18 cellular contexts compared by ENCODE assay signal in genomic region chr11:21475276-21475675, GRCh38.
DNase-seq lines count a peak whose midpoint lies in the region; FAIRE-seq and TF ChIP-seq lines count a peak whose summit lies in the region.
"Had no signal": no experiment of that assay in that cellular context is flagged by ENCODE, and none has a peak within 500 bp of the region (broad histone marks: within the 10 kb centered on the region; RNA-seq: fewer than 3 reads in every experiment).

No MANE protein-coding gene starts in this region.

- H3K9ac ChIP-seq in Karpas-422 (ENCODE audit: low read length) = no peak overlapping the region
- H3K9ac ChIP-seq in H1 (replicated peaks in 1 of 4; ENCODE audit: extremely low read depth in 1 of 4, low read depth in 3 of 4, low read length in 3 of 4) = no peak overlapping the region
- H3K9ac ChIP-seq in mesendoderm (ENCODE audit: low read length) = no peak overlapping the region

- H4K5ac ChIP-seq in H1 (ENCODE audit: insufficient read length, low read depth, low read length) = no peak overlapping the region
- H4K5ac ChIP-seq in mesendoderm (ENCODE audit: low read length) = no peak overlapping the region

- no peaks in the 10 kb centered on the region for H3K27me3 ChIP-seq in H7 (ENCODE audit: control insufficient read depth, insufficient read depth, low read length)
- no peaks in the 10 kb centered on the region for H3K27me3 ChIP-seq in Karpas-422 (ENCODE audit: low read length)
- no peaks in the 10 kb centered on the region for H3K27me3 ChIP-seq in H1 (replicated peaks in 1 of 4; ENCODE audit: control insufficient read depth in 3 of 4, extremely low read depth in 1 of 4, insufficient read depth in 3 of 4, low read length in 3 of 4)
- no peaks in the 10 kb centered on the region for H3K27me3 ChIP-seq in mesendoderm (ENCODE audit: insufficient read depth, low read length, poor library complexity)
- H3K27me3 ChIP-seq: MG63, SJCRH30 had no signal

- WGBS in H1 (ENCODE audit: extremely low coverage in 1 of 2, insufficient coverage in 1 of 2, insufficient read length in 1 of 2, insufficient replicate concordance in 2 of 2, low coverage in 1 of 2, low lambda C conversion rate in 2 of 2, missing lambda C conversion rate in 1 of 2), 2 experiments = 88% methylated on average over 2 of the region's 2 CpGs; no CpG with 5 or more reads in 1 of the 2 experiments
- no CpG with 5 or more reads among the region's 2 CpGs for WGBS in mesendoderm (ENCODE audit: extremely low coverage, insufficient coverage, low lambda C conversion rate)

- TF ChIP-seq EP300 in H1 (IDR thresholded peaks at IDR 0.05; ENCODE audit: borderline replicate concordance in 1 of 2, low read depth in 2 of 2, low read length in 2 of 2) = no peak

- H3K56ac ChIP-seq in H1 (replicated peaks; ENCODE audit: insufficient read length, low read depth, low read length) (no peak overlapping the region), mesendoderm (ENCODE audit: low read length) (no peak overlapping the region)

- no peak overlapping the region for H2BK20ac ChIP-seq in H1 (ENCODE audit: low read length)

- no peak overlapping the region for H3K4me3 ChIP-seq in H7 (ENCODE audit: insufficient read depth, low read depth, low read length)
- H3K4me3 ChIP-seq in Karpas-422 (ENCODE audit: low read length) = no peak overlapping the region
- H3K4me3 ChIP-seq in H1 (ENCODE audit: extremely low read depth in 1 of 4, insufficient read depth in 2 of 4, low read depth in 3 of 4, low read length in 4 of 4) = no peak overlapping the region
- H3K4me3 ChIP-seq in mesendoderm (ENCODE audit: low read length) = no peak overlapping the region
- H3K4me3 ChIP-seq: MG63, SJCRH30 had no signal

- H4K8ac ChIP-seq in H1 (ENCODE audit: extremely low read depth, insufficient read depth, low read length) = no peak overlapping the region
- no peak overlapping the region for H4K8ac ChIP-seq in mesendoderm (ENCODE audit: low read depth, low read length)

- no peaks in the 10 kb centered on the region for H3K79me2 ChIP-seq in Karpas-422 (ENCODE audit: low read length)
- H3K79me2 ChIP-seq in H1 (ENCODE audit: control insufficient read depth in 1 of 2, insufficient read depth in 2 of 2, low read length in 2 of 2) = no peaks in the 10 kb centered on the region
- no peaks in the 10 kb centered on the region for H3K79me2 ChIP-seq in mesendoderm (ENCODE audit: control insufficient read depth, insufficient read depth, low read length)

- TF ChIP-seq RAD21 in H1 (IDR thresholded peaks at IDR 0.05 in 1 of 2, conservative IDR thresholded peaks at IDR 0.05 in 1 of 2; ENCODE audit: low read depth in 2 of 2, low read length in 2 of 2) = no peak

- H3K4ac ChIP-seq in H1 (replicated peaks; ENCODE audit: insufficient read length, low read depth, low read length) (no peak overlapping the region), mesendoderm (ENCODE audit: low read depth, low read length) (no peak overlapping the region)

- peak; percentile 1 for DNase-seq in H7
- DNase-seq in Karpas-422 = peak; percentile 53
- DNase-seq in H1 (ENCODE audit: low read depth in 1 of 2, low spot score in 2 of 2) = no peak
- peak; percentile 42 for DNase-seq in mesendoderm
- no peak for DNase-seq in HT-29 (ENCODE audit: low spot score)
- no peak for DNase-seq in NCI-H2107 treated with DMSO at 0.1 percent for 48 hours (lab: John Stamatoyannopoulos, UW; ENCODE audit: unreplicated experiment)
- DNase-seq in hypothalamus (lab: John Stamatoyannopoulos, UW) = no peak
- DNase-seq: AML-193, HCEC 1CT, Kasumi-1, MG63, NCI-H1105, NCI-H1694 treated with DMSO at 0.1 percent for 48 hours, NCI-H2107, NCI-H2227 treated with DMSO at 0.1 percent for 48 hours, NCI-H510A treated with DMSO at 0.1 percent for 48 hours, SJCRH30 had no signal

- no peak for TF ChIP-seq POLR2A in H1 (IDR thresholded peaks at IDR 0.05; ENCODE audit: control extremely low read depth in 1 of 2, low read depth in 2 of 2, low read length in 2 of 2)

- H3K9me2 ChIP-seq in Karpas-422 (replicated peaks; ENCODE audit: insufficient read depth, low read length) = no peaks in the 10 kb centered on the region

- no peaks in the 10 kb centered on the region for H3K23me2 ChIP-seq in H1 (ENCODE audit: low read depth, low read length)

- no peaks in the 10 kb centered on the region for H3K79me1 ChIP-seq in H1 (ENCODE audit: low read depth, low read length)
- H3K79me1 ChIP-seq in mesendoderm (ENCODE audit: low read length) = no peaks in the 10 kb centered on the region

- POLR2A ChIA-PET in H1 (lab: Charles Lee; ENCODE audit: partially characterized antibody) = no interaction called here

- no peak overlapping the region for H2BK15ac ChIP-seq in H1 (ENCODE audit: low read length)
- H2BK15ac ChIP-seq in mesendoderm (replicated peaks; ENCODE audit: low read depth) = no peak overlapping the region

- no peak overlapping the region for H3K14ac ChIP-seq in H1 (ENCODE audit: insufficient read length)

- H4K20me1 ChIP-seq in Karpas-422 (ENCODE audit: insufficient read depth, low read depth, low read length) (no peaks in the 10 kb centered on the region), H1 (replicated peaks in 1 of 2; ENCODE audit: control insufficient read depth in 1 of 2, insufficient read depth in 2 of 2, low read length in 2 of 2) (no peaks in the 10 kb centered on the region)

- no peak overlapping the region for H3K18ac ChIP-seq in H1 (ENCODE audit: extremely low read depth, low read length)
- no peak overlapping the region for H3K18ac ChIP-seq in mesendoderm (ENCODE audit: low read length)

- CTCF ChIA-PET in H1 (lab: Charles Lee; ENCODE audit: partially characterized antibody) = interaction anchor here (0.7 to 1.9 kb wide), 9 partner anchors 10 to 186 kb away, joined by 3 to 5 read pairs (median 3); no protein-coding TSS in a partner anchor

- H3K9me3 ChIP-seq in Karpas-422 (ENCODE audit: low read length) (no peaks in the 10 kb centered on the region), H1 (ENCODE audit: insufficient read depth in 2 of 2, low read depth in 1 of 2, low read length in 1 of 2) (no peaks in the 10 kb centered on the region)
- H3K9me3 ChIP-seq: MG63, SJCRH30 had no signal

- H2BK120ac ChIP-seq in H1 (replicated peaks; ENCODE audit: low read depth, low read length) (no peak overlapping the region), mesendoderm (ENCODE audit: low read depth, low read length) (no peak overlapping the region)

- H2AK5ac ChIP-seq in H1 (ENCODE audit: low read depth, low read length) (no peak overlapping the region), mesendoderm (ENCODE audit: low read length) (no peak overlapping the region)

- FAIRE-seq in H1 (lab: Jason Lieb, UNC) = no peak
- FAIRE-seq: G401.6 had no signal

- H3K4me1 ChIP-seq in Karpas-422 (ENCODE audit: low read length) (peaks cover 41% of the 10 kb centered on the region), H1 (replicated peaks in 1 of 4; ENCODE audit: control insufficient read depth in 3 of 4, insufficient read depth in 4 of 4, low read length in 3 of 4) (peaks cover 5 to 7% (median 6%) of the 10 kb centered on the region in 4 experiments; a peak in 3 of 7 replicates), mesendoderm (ENCODE audit: control insufficient read depth, low read depth, low read length) (no peaks in the 10 kb centered on the region)
- H3K4me1 ChIP-seq: SJCRH30 had no signal

- peak in 1 of 3 experiments; percentile 13; a peak in 1 of 4 replicates for TF ChIP-seq CTCF in H1 (IDR thresholded peaks at IDR 0.05; ENCODE audit: control extremely low read depth in 1 of 3, insufficient read depth in 1 of 3, low read depth in 1 of 3, low read length in 3 of 3)

- peak overlapping the region; percentile 85 for H3K27ac ChIP-seq in Karpas-422 (ENCODE audit: low read length)
- no peak overlapping the region for H3K27ac ChIP-seq in H1 (ENCODE audit: low read depth, low read length)
- H3K27ac ChIP-seq in mesendoderm (ENCODE audit: low read depth, low read length) = no peak overlapping the region
- H3K27ac ChIP-seq: SJCRH30 had no signal

- no peak overlapping the region for H2BK5ac ChIP-seq in H1 (ENCODE audit: low read depth, low read length)
- H2BK5ac ChIP-seq in mesendoderm (ENCODE audit: low read length) = no peak overlapping the region

- H4K91ac ChIP-seq in H1 (replicated peaks; ENCODE audit: insufficient read length, low read length) = no peak overlapping the region

- no peak overlapping the region for H2BK12ac ChIP-seq in H1 (ENCODE audit: low read depth, low read length)

- no peak overlapping the region for H3K23ac ChIP-seq in H1 (ENCODE audit: insufficient read length)
- no peak overlapping the region for H3K23ac ChIP-seq in mesendoderm (ENCODE audit: low read length)

- no peak overlapping the region for H3K4me2 ChIP-seq in Karpas-422 (ENCODE audit: low read depth, low read length, poor library complexity, severe bottlenecking)
- H3K4me2 ChIP-seq in H1 (ENCODE audit: insufficient read depth in 1 of 2, low read depth in 2 of 2, low read length in 2 of 2) = no peak overlapping the region
- no peak overlapping the region for H3K4me2 ChIP-seq in mesendoderm (ENCODE audit: low read length)

- H2AFZ ChIP-seq in Karpas-422 (ENCODE audit: low read length) = no peak overlapping the region
- H2AFZ ChIP-seq in H1 (ENCODE audit: low read length) = no peak overlapping the region

- H3K36me3 ChIP-seq in H7 (replicated peaks; ENCODE audit: control insufficient read depth, insufficient read depth, low read length) = no peaks in the 10 kb centered on the region
- H3K36me3 ChIP-seq in Karpas-422 (ENCODE audit: insufficient read depth, low read length) = no peaks in the 10 kb centered on the region
- no peaks in the 10 kb centered on the region for H3K36me3 ChIP-seq in H1 (ENCODE audit: control insufficient read depth in 2 of 4, insufficient read depth in 4 of 4, low read length in 3 of 4)
- no peaks in the 10 kb centered on the region for H3K36me3 ChIP-seq in mesendoderm (ENCODE audit: control insufficient read depth, insufficient read depth, low read length)
- H3K36me3 ChIP-seq: MG63, SJCRH30 had no signal

TF ChIP-seq in H1, 55 proteins besides CTCF, POLR2A, EP300 and RAD21:
- no peak for TF ChIP-seq CTBP2 (IDR thresholded peaks at IDR 0.05; ENCODE audit: borderline replicate concordance, insufficient read depth, insufficient read length, low read length)
- no peak for TF ChIP-seq PHF8 (conservative IDR thresholded peaks at IDR 0.05; ENCODE audit: low read depth, low read length)
- TF ChIP-seq USF2 (IDR thresholded peaks at IDR 0.05; ENCODE audit: low read length) = peak; percentile 70

Comparison
In these comparisons a context has a peak if more than half of its experiments do, and no peak if none do; other contexts are left out.
1. DNase-seq: peak in H7 (single experiment), Karpas-422 (single experiment) and mesendoderm (single experiment); none in H1 (0 of 2), HT-29 (single experiment), NCI-H2107 treated with DMSO at 0.1 percent for 48 hours (single experiment) and hypothalamus (0 of 51).